ENCODE assay signal across 20 cellular contexts in the genomic region with DNA sequence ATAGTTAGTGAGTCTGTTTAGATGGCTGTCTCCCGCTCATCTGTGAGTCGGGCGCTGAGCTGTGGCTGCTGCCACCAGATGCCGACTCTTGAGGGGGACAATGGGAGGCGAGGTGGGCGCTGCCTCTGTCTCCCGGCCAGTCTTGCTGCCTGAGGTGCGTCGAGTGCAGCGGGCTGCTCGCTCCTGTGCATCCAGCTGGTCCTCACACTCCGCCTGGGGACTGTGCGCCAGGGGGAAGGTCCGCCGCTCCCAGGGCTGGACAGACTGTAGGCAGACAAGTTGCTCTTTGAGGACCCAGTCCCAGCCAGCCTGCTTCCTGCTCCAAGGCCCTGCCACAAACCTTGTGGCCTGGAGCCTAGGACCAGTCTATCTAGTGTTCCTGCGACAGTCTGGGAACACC. TPM values are rescaled to one million over a fixed set of nuclear protein-coding genes. Genes with fewer than 3 reads are reported as not detected.
A peak's percentile ranks its signal among the peaks of the same experiment; 100 is the strongest.
DNase-seq lines count a peak whose midpoint lies in the region; ATAC-seq, FAIRE-seq and TF ChIP-seq lines count a peak whose summit lies in the region.
"Had no signal": no experiment of that assay in that cellular context is flagged by ENCODE, and none has a peak within 500 bp of the region (broad histone marks: within the 10 kb centered on the region; RNA-seq: fewer than 3 reads in every experiment).

No MANE protein-coding gene starts in this region.

- in situ Hi-C loops in HepG2 (cut with HindIII; ENCODE audit: extremely low pct_ligation_motif_present, low pct_unique_long_range_greater_than_20kb): no loop called here

- no peak overlapping the region for H3K4me2 ChIP-seq in HepG2 (ENCODE audit: low read depth, low read length)

- no TSS peak for BruUV-seq in HepG2 (replicated peaks; lab: Mats Ljungman, UMichigan)

- H3K4me1 Mint-ChIP-seq in activated T-cell treated with anti-CD3 and anti-CD28 coated beads, Interleukin-2, amount 50 U/mL, for 24 hours (ENCODE audit: low read depth): peaks cover 20% of the 10 kb centered on the region
- H3K4me1 Mint-ChIP-seq in stimulated activated effector memory CD8-positive, alpha-beta T cell treated with anti-CD3 and anti-CD28 coated beads, Interleukin-12 subunit alpha, Interleukin-12 subunit beta, amount 100 ng/mL, for 72 hours: peaks cover 35% of the 10 kb centered on the region

- intact Hi-C loops in body of pancreas (cut with DNase I) (no loop called here), HepG2 (cut with micrococcal nuclease; ENCODE audit: unreplicated experiment) (no loop called here)

- no peaks in the 10 kb centered on the region for H3K9me3 ChIP-seq in body of pancreas
- no peaks in the 10 kb centered on the region for H3K9me3 ChIP-seq in HepG2 (ENCODE audit: low read length)
- H3K9me3 ChIP-seq: BE2C had no signal

- H3K4me3 Mint-ChIP-seq in activated T-cell treated with anti-CD3 and anti-CD28 coated beads, Interleukin-2, amount 50 U/mL, for 24 hours: no peak overlapping the region
- H3K4me3 Mint-ChIP-seq in stimulated activated effector memory CD8-positive, alpha-beta T cell treated with anti-CD3 and anti-CD28 coated beads, Interleukin-12 subunit alpha, Interleukin-12 subunit beta, amount 100 ng/mL, for 72 hours: no peak overlapping the region
- H3K4me3 Mint-ChIP-seq: CD4-positive, alpha-beta T cell had no signal

- H3K36me3 ChIP-seq in body of pancreas (replicated peaks in 1 of 2; ENCODE audit: insufficient read depth in 1 of 2, low read depth in 2 of 2): peaks cover 0 to 7% of the 10 kb centered on the region in 2 donors
- peaks cover 54 to 91% of the 10 kb centered on the region in 2 experiments for H3K36me3 ChIP-seq in HepG2 (replicated peaks in 1 of 2; ENCODE audit: control insufficient read depth in 1 of 2, insufficient read depth in 2 of 2, low read length in 2 of 2)

- CTCF ChIA-PET in HepG2 (lab: Yijun Ruan, JAX; ENCODE audit: low intra/inter-chr PET ratio, low total read pairs): no interaction called here

- peaks cover 95% of the 10 kb centered on the region for H3K36me3 Mint-ChIP-seq in activated T-cell treated with anti-CD3 and anti-CD28 coated beads, Interleukin-2, amount 50 U/mL, for 24 hours (ENCODE audit: low read depth)
- H3K36me3 Mint-ChIP-seq in stimulated activated effector memory CD8-positive, alpha-beta T cell treated with anti-CD3 and anti-CD28 coated beads, Interleukin-12 subunit alpha, Interleukin-12 subunit beta, amount 100 ng/mL, for 72 hours: peaks cover 96% of the 10 kb centered on the region

- no peaks in the 10 kb centered on the region for H4K20me1 ChIP-seq in HepG2 (ENCODE audit: insufficient read depth, low read length)

- H3K27me3 ChIP-seq in body of pancreas (no peaks in the 10 kb centered on the region), HepG2 (ENCODE audit: control insufficient read depth in 1 of 2, insufficient read depth in 2 of 2, low read length in 2 of 2) (no peaks in the 10 kb centered on the region)
- H3K27me3 ChIP-seq: BE2C had no signal

- H3K4me3 ChIP-seq in body of pancreas (no peak overlapping the region), HepG2 (replicated peaks in 1 of 3; ENCODE audit: insufficient read depth in 1 of 3, low read depth in 2 of 3, low read length in 3 of 3) (no peak overlapping the region)

- H3K27me3 Mint-ChIP-seq in activated T-cell treated with anti-CD3 and anti-CD28 coated beads, Interleukin-2, amount 50 U/mL, for 24 hours: no peaks in the 10 kb centered on the region
- H3K27me3 Mint-ChIP-seq: CD4-positive, alpha-beta T cell had no signal

- H3K9ac ChIP-seq in HepG2 (ENCODE audit: insufficient read depth, low read depth, low read length): no peak overlapping the region

- H3K27ac ChIP-seq in body of pancreas: peak overlapping the region in 3 of 4 donors; percentile 71 to 84 (median 82)
- H3K27ac ChIP-seq in HepG2 (ENCODE audit: extremely low read length, insufficient read depth, low read length): no peak overlapping the region

- H2AFZ ChIP-seq in HepG2 (ENCODE audit: low read length): no peak overlapping the region

- WGBS in body of pancreas, 2 donors: 88 to 97% methylated on average over 6 to 16 of the region's 16 CpGs
- WGBS in HepG2 (ENCODE audit: low lambda C conversion rate): 95% methylated on average over 16 of the region's 16 CpGs

- TF ChIP-seq EP300 in HepG2 (IDR thresholded peaks at IDR 0.05; ENCODE audit: low read depth in 2 of 2, low read length in 2 of 2): no peak
- TF ChIP-seq EP300 in HepG2 (CRISPR knock-in tag; IDR thresholded peaks at IDR 0.05; ENCODE audit: borderline replicate concordance): no peak

- POLR2A ChIA-PET in HepG2 (lab: Yijun Ruan, JAX): no interaction called here

- peaks cover 89% of the 10 kb centered on the region for H3K4me1 ChIP-seq in body of pancreas
- H3K4me1 ChIP-seq in HepG2 (ENCODE audit: insufficient read depth, low read length): no peaks in the 10 kb centered on the region
- H3K4me1 ChIP-seq: BE2C had no signal

- TF ChIP-seq CTCF in body of pancreas (IDR thresholded peaks at IDR 0.05): no peak
- no peak for TF ChIP-seq CTCF in HepG2 (CRISPR knock-in tag; IDR thresholded peaks at IDR 0.05)

- no peak for FAIRE-seq in HepG2 (lab: Jason Lieb, UNC)
- FAIRE-seq: D721Med, GM12891 had no signal

- peak overlapping the region; percentile 45 for H3K27ac Mint-ChIP-seq in activated T-cell treated with anti-CD3 and anti-CD28 coated beads, Interleukin-2, amount 50 U/mL, for 24 hours
- H3K27ac Mint-ChIP-seq in stimulated activated effector memory CD8-positive, alpha-beta T cell treated with anti-CD3 and anti-CD28 coated beads, Interleukin-12 subunit alpha, Interleukin-12 subunit beta, amount 100 ng/mL, for 72 hours: peak overlapping the region; percentile 38

- H3K79me2 ChIP-seq in HepG2 (ENCODE audit: insufficient read depth, low read length): no peaks in the 10 kb centered on the region

- ATAC-seq in body of pancreas (no peak), HepG2 (peak; percentile 19), GM18520 (IDR thresholded peaks at IDR 0.05; ENCODE audit: unreplicated experiment) (no peak), GM21360 (IDR thresholded peaks at IDR 0.05; ENCODE audit: unreplicated experiment) (no peak)
- ATAC-seq in stimulated activated effector memory CD8-positive, alpha-beta T cell treated with anti-CD3 and anti-CD28 coated beads, Interleukin-12 subunit alpha, Interleukin-12 subunit beta, amount 100 ng/mL, for 72 hours: no peak
- ATAC-seq: HCT116 had no signal

- DNase-seq in activated T-cell treated with anti-CD3 and anti-CD28 coated beads, Interleukin-2, amount 50 U/mL, for 24 hours: no peak
- no peak for DNase-seq in activated T-cell treated with anti-CD3 and anti-CD28 coated beads, Interleukin-2, amount 50 U/mL, for 1 hour
- peak in 2 of 4 donors; percentile 20 to 55 for DNase-seq in body of pancreas
- DNase-seq in HepG2 (ENCODE audit: low spot score): no peak
- no peak for DNase-seq in stimulated activated effector memory CD8-positive, alpha-beta T cell treated with anti-CD3 and anti-CD28 coated beads, Interleukin-12 subunit alpha, Interleukin-12 subunit beta, amount 100 ng/mL, for 72 hours (ENCODE audit: low spot score in 2 of 2)
- no peak for DNase-seq in NCI-H1930 (lab: John Stamatoyannopoulos, UW)
- DNase-seq: BE2C; CD4-positive, alpha-beta T cell; GOT3; NCI-H1105; NCI-H2081 treated with DMSO at 0.1 percent for 48 hours; NCI-H510A; NCI-H748 treated with DMSO at 0.1 percent for 48 hours had no signal

- TF ChIP-seq POLR2A in body of pancreas (IDR thresholded peaks at IDR 0.05): no peak
- no peak for TF ChIP-seq POLR2A in HepG2 (IDR thresholded peaks at IDR 0.05; ENCODE audit: insufficient read depth in 1 of 2, low read depth in 2 of 2, low read length in 2 of 2)

- TF ChIP-seq RAD21 in HepG2 (CRISPR knock-in tag; IDR thresholded peaks at IDR 0.05): no peak

- no peaks in the 10 kb centered on the region for H3K9me3 Mint-ChIP-seq in activated T-cell treated with anti-CD3 and anti-CD28 coated beads, Interleukin-2, amount 50 U/mL, for 24 hours
- H3K9me3 Mint-ChIP-seq in stimulated activated effector memory CD8-positive, alpha-beta T cell treated with anti-CD3 and anti-CD28 coated beads, Interleukin-12 subunit alpha, Interleukin-12 subunit beta, amount 100 ng/mL, for 72 hours: no peaks in the 10 kb centered on the region
- H3K9me3 Mint-ChIP-seq: CD4-positive, alpha-beta T cell had no signal

TF ChIP-seq in HepG2, 621 proteins besides CTCF, POLR2A, EP300 and RAD21:
- no peak for TF ChIP-seq DNMT1 (CRISPR knock-in tag; IDR thresholded peaks at IDR 0.05)
- peak; percentile 75 for TF ChIP-seq RBM22 (optimal IDR thresholded peaks at IDR 0.05; ENCODE audit: low read length)
- peak; percentile 82 for TF ChIP-seq AGO2 (optimal IDR thresholded peaks at IDR 0.05; ENCODE audit: low read depth, low read length)
- TF ChIP-seq ZBTB38 (CRISPR knock-in tag; IDR thresholded peaks at IDR 0.05): peak; percentile 54; the same call in 1 of the 2 replicates
- TF ChIP-seq NRL (CRISPR knock-in tag; IDR thresholded peaks at IDR 0.05; ENCODE audit: borderline replicate concordance): 0 out of 2 replicates have a peak, but pooled peaks have one; percentile 38
TF ChIP-seq in HepG2: peak in this region for 4.

RNA-seq across cellular contexts. Expression of a gene that starts 32.4 kb away (rescaled TPM):
- total RNA-seq in body of pancreas (not detected), HepG2 (2016; rRNA removed; fragmentation: Illumina TruSeq; extraction: Trizol) (not detected in 2 replicates)
- not detected in 2 replicates for total RNA-seq in HepG2 (2016; cell fraction: cytosol; rRNA removed; fragmentation: Illumina TruSeq; extraction: Trizol; ENCODE audit: low read depth)
- not detected in 2 replicates for total RNA-seq in HepG2 (2016; cell fraction: insoluble cytoplasmic fraction; rRNA removed; fragmentation: Illumina TruSeq; extraction: Trizol)
- not detected in 2 replicates for total RNA-seq in HepG2 (2016; cell fraction: membrane; rRNA removed; fragmentation: Illumina TruSeq; extraction: Trizol)
- total RNA-seq in HepG2 (2016; cell fraction: nucleus; rRNA removed; fragmentation: Illumina TruSeq; extraction: Trizol): not detected in 2 replicates
- polyA plus RNA-seq in HepG2 (2011; rRNA removed): 0.37 TPM in 1 of 2 replicates, not detected in the other
- not detected in 2 replicates for polyA plus RNA-seq in HepG2 (2011; cell fraction: cytosol; rRNA removed)
- not detected in 2 replicates for polyA plus RNA-seq in HepG2 (2011; cell fraction: nucleus; rRNA removed)
- not detected in 2 replicates for polyA plus RNA-seq in HepG2 (2012)
- not detected in 2 replicates for polyA plus RNA-seq in HepG2 (2016; cell fraction: cytosol; fragmentation: Illumina TruSeq; extraction: Trizol; ENCODE audit: low read depth)
- not detected in 2 replicates for polyA plus RNA-seq in HepG2 (2016; cell fraction: insoluble cytoplasmic fraction; fragmentation: Illumina TruSeq; extraction: Trizol; ENCODE audit: low read depth)
- not detected in 2 replicates for polyA plus RNA-seq in HepG2 (2016; cell fraction: membrane; fragmentation: Illumina TruSeq; extraction: Trizol; ENCODE audit: low read depth)
- not detected in 2 replicates for polyA plus RNA-seq in HepG2 (2016; cell fraction: nucleus; fragmentation: Illumina TruSeq; extraction: Trizol; ENCODE audit: insufficient read depth, low read depth)
- 0.78 TPM in 1 of 2 replicates, not detected in the other for polyA minus RNA-seq in HepG2 (2011; rRNA and poly(A)+ RNA removed; ENCODE audit: low replicate concordance)
- not detected in 2 replicates for polyA minus RNA-seq in HepG2 (2011; cell fraction: cytosol; rRNA and poly(A)+ RNA removed)
- polyA minus RNA-seq in HepG2 (2011; cell fraction: nucleus; rRNA and poly(A)+ RNA removed): not detected in 2 replicates
- total RNA-seq: A172; CD4-positive, alpha-beta T cell; OCI-LY7 had no signal
